22 cellular contexts compared by ENCODE assay signal in the genomic region with DNA sequence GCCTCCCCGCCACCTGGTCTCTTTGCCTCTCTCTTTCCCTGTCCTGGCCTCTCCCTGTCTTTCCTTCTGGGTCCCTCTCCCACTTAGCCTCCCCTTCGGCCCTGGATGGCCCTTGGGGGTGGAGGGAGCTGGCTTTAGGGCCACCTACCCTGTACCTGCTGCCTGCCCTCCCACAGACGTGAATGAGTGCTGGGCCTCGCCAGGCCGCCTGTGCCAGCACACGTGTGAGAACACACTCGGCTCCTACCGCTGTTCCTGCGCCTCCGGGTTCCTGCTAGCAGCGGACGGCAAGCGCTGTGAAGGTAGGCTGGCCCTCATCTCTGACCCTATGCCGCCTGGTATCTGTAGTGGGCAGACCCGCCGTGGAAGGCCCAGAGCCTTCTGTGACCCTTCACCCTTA.
"Had no signal": no experiment of that assay in that cellular context is flagged by ENCODE, and none has a peak within 500 bp of the region (broad histone marks: within the 10 kb centered on the region; RNA-seq: fewer than 3 reads in every experiment).

No MANE protein-coding gene starts in this region.

- ATAC-seq: left cardiac atrium; right cardiac atrium; stimulated activated naive CD8-positive, alpha-beta T cell treated with anti-CD3 and anti-CD28 coated beads, Interleukin-15, Interleukin-2, amounts not matched to agents 100 U/mL and 50 U/mL, for 24 hours; upper lobe of right lung had no signal

- DNase-seq: cortex of kidney; dorsolateral prefrontal cortex; effector CD8-positive, alpha-beta T cell; foreskin melanocyte; head of caudate nucleus; kidney; left cardiac atrium; left ventricle myocardium inferior; lower lobe of right lung; mesenchymal stem cell; naive B cell; ovary; small intestine; stimulated activated CD4-positive, alpha-beta T cell treated with anti-CD3 and anti-CD28 coated beads, Interleukin-12 subunit alpha, Interleukin-12 subunit beta, amount 100 ng/mL, for 4 hours; stimulated activated naive CD8-positive, alpha-beta T cell treated with anti-CD3 and anti-CD28 coated beads, Interleukin-15, Interleukin-2, amounts not matched to agents 100 U/mL and 50 U/mL, for 24 hours; testis; upper lobe of right lung had no signal

- H3K27ac Mint-ChIP-seq: naive B cell, nephron had no signal

- H3K4me2 ChIP-seq: hepatocyte had no signal

- H2AFZ ChIP-seq: hepatocyte had no signal

- H3K4me3 ChIP-seq: dorsolateral prefrontal cortex, hepatocyte, left ventricle myocardium inferior, lower lobe of right lung, ovary, testis, tibial nerve, upper lobe of right lung, vagina had no signal

- H3K27me3 ChIP-seq: dorsolateral prefrontal cortex, hepatocyte, ovary, testis, tibial nerve, upper lobe of right lung, vagina had no signal

- H3K9me3 Mint-ChIP-seq: nephron had no signal

- H3K4me1 ChIP-seq: left ventricle myocardium inferior, lower lobe of right lung, testis, upper lobe of right lung, vagina had no signal

- H3K27ac ChIP-seq: dorsolateral prefrontal cortex, hepatocyte, left ventricle myocardium inferior, lower lobe of right lung, ovary, testis, tibial nerve, upper lobe of right lung, vagina had no signal

- H3K27me3 Mint-ChIP-seq: naive B cell had no signal

- H3K9me3 ChIP-seq: left ventricle myocardium inferior, lower lobe of right lung, ovary, testis, tibial nerve, upper lobe of right lung, vagina had no signal

- H3K36me3 ChIP-seq: lower lobe of right lung, ovary, upper lobe of right lung had no signal

- H3K4me1 Mint-ChIP-seq: nephron had no signal

- H3K4me3 Mint-ChIP-seq: naive B cell, nephron had no signal
